In the genomic region with DNA sequence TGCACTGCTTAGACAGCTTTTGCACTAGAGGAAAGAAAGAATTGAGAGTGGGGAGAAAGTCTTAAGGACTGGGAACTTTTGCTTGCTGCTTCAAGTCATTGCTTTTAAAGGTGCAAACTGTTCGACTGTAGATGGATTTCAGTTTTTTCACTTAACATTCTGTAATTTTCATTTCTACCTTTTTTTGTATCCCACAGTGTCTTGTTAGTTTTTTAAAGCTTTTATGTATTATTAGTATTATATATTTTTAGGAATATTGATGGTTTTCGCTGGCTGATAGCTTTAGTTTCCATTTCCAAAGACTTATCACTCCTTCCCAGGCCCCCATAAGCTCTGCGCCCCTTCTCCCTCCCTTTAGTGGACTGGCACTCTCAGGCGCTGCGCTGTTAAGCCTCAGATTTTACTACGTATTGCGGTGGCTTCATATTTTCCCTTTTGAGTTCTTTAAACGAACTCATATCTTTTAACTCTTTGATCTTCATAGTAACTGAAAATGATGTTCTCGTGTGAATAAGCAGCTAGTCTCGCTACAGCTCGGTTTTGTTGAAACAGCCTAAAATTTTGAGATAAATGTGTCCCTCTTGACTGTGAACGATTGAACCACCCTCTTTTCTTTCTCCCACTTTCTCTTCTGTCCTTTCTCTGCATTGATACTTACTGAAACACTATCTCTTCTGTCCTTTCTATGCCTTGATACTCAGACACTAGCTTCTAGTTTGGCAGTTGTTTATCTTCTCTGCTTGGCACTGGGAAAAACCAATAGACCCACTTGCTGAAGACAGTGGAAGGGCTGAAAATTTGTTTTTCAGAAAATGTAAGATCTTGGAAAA, we compare ENCODE assay signal across 8 cellular contexts. TPM values are rescaled to one million over a fixed set of nuclear protein-coding genes. Genes with fewer than 3 reads are reported as not detected.
DNase-seq lines count a peak whose midpoint lies in the region; ATAC-seq and TF ChIP-seq lines count a peak whose summit lies in the region.

No MANE protein-coding gene starts in this region.

- DNase-seq in Daoy (ENCODE audit: low read depth) (peak; percentile 29), RWPE1 (ENCODE audit: low spot score) (peak; percentile 2), fibroblast of mammary gland (ENCODE audit: low read depth) (no peak), pons (ENCODE audit: low spot score) (peak; percentile 58), NCI-H2227 treated with DMSO at 0.1 percent for 48 hours (lab: John Stamatoyannopoulos, UW) (no peak), NCI-H2081 treated with DMSO at 0.1 percent for 48 hours (lab: John Stamatoyannopoulos, UW) (no peak), mucosa of descending colon (no peak)

- peak overlapping the region; percentile 92; the same call in 1 of the 2 replicates for H3K27ac ChIP-seq in RWPE1

- CTCF ChIA-PET in RWPE1 (lab: Yijun Ruan, JAX), result interaction anchor here (0.6 kb wide), 3 partner anchors 23 to 1845 kb away, joined by 3 to 4 read pairs (median 4); no protein-coding TSS in a partner anchor

- TF ChIP-seq CTCF in RWPE1 (conservative IDR thresholded peaks at IDR 0.05; ENCODE audit: low read depth) (no peak), fibroblast of mammary gland (conservative IDR thresholded peaks at IDR 0.05; ENCODE audit: control insufficient read depth, insufficient read depth, low read depth, low read length) (no peak), mucosa of descending colon (IDR thresholded peaks at IDR 0.05) (no peak)

- no peak for ATAC-seq in HG03135 (IDR thresholded peaks at IDR 0.05; ENCODE audit: unreplicated experiment)
- no peak for ATAC-seq in mucosa of descending colon

- intact Hi-C loops in mucosa of descending colon (cut with DNase I, micrococcal nuclease), result no loop called here

- H3K4me3 ChIP-seq in fibroblast of mammary gland (ENCODE audit: control insufficient read depth, low read depth, low read length) (peak overlapping the region; percentile 47), mucosa of descending colon (no peak overlapping the region)

- no peaks in the 10 kb centered on the region for H3K4me1 ChIP-seq in mucosa of descending colon (ENCODE audit: low read depth)

- no peaks in the 10 kb centered on the region for H3K36me3 ChIP-seq in mucosa of descending colon (ENCODE audit: low read depth)

- H3K9me3 ChIP-seq in mucosa of descending colon, result no peaks in the 10 kb centered on the region

- POLR2A ChIA-PET in RWPE1 (lab: Yijun Ruan, JAX; ENCODE audit: low non-redundant PET), result no interaction called here

RNA-seq across cellular contexts. Expression of a gene that starts 2.5 kb away (rescaled TPM):
- total RNA-seq in Daoy (2014; rRNA removed; shearing (Covaris generic)), result 4.3 and 13.0 TPM in 2 replicates
- total RNA-seq in mucosa of descending colon, result 10 to 100 TPM in 1 of 3 donors, 1 to 10 TPM in 2; 2.6 to 16.9 (median 5.9) TPM

Comparison
In these comparisons a context has a peak if more than half of its experiments do, and no peak if none do; other contexts are left out.
1. DNase-seq: peak in Daoy (single experiment), RWPE1 (single experiment) and pons (single experiment); none in fibroblast of mammary gland (single experiment), NCI-H2227 treated with DMSO at 0.1 percent for 48 hours (single experiment), NCI-H2081 treated with DMSO at 0.1 percent for 48 hours (single experiment) and mucosa of descending colon (0 of 3).